20 cellular contexts compared by ENCODE assay signal in the genomic region with DNA sequence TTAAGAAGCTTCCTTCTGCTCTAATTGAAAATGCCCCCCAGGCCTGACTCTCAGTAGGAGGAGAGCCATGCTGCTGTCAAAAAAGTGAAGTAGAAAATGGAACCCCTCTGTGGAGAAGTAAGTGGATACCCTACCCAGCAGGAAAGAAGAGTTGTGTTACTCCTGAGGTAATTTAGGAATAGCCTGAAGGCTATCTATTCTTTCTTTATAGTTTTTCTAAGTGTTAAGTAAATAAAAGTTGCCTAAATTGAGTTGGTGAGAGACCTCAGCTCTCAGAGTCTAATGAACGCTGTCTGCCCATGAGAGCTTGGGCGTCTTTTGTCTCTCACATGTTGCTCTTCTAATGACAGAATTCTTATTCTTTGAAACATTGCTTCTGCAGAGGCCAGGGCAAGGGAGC.
"Had no signal": no experiment of that assay in that cellular context is flagged by ENCODE, and none has a peak within 500 bp of the region (broad histone marks: within the 10 kb centered on the region; RNA-seq: fewer than 3 reads in every experiment).

No MANE protein-coding gene starts in this region.

- DNase-seq: effector CD4-positive, alpha-beta T cell; endodermal cell; erythroblast; foreskin keratinocyte; head of caudate nucleus; hypothalamus; kidney glomerular epithelial cell; mucosa of descending colon; natural killer cell; nucleus accumbens; ovary; right cardiac atrium; small intestine; stimulated activated CD4-positive, alpha-beta T cell treated with anti-CD3 and anti-CD28 coated beads, Interleukin-12 subunit alpha, Interleukin-12 subunit beta, amount 100 ng/mL, for 4 hours; stimulated activated naive CD4-positive, alpha-beta T cell; trophoblast cell had no signal

- H3K4me3 Mint-ChIP-seq: endodermal cell, natural killer cell, neural progenitor cell had no signal

- ATAC-seq: foreskin keratinocyte, mucosa of descending colon, natural killer cell, right cardiac atrium had no signal

- H3K27ac ChIP-seq: coronary artery, foreskin keratinocyte, neural progenitor cell, ovary had no signal

- H3K9ac ChIP-seq: neural progenitor cell had no signal

- H3K36me3 Mint-ChIP-seq: natural killer cell, neural progenitor cell had no signal

- H3K27me3 ChIP-seq: foreskin keratinocyte, neural progenitor cell, ovary had no signal

- H3K36me3 ChIP-seq: neural progenitor cell, ovary had no signal

- H3K9me3 ChIP-seq: mucosa of descending colon, ovary had no signal

- H3K4me1 Mint-ChIP-seq: endodermal cell, natural killer cell had no signal

- H3K27ac Mint-ChIP-seq: endodermal cell, natural killer cell, neural progenitor cell had no signal

- FAIRE-seq: endothelial cell of umbilical vein, islet of Langerhans, small intestine had no signal

- H3K4me3 ChIP-seq: coronary artery, mucosa of descending colon, neural progenitor cell, ovary had no signal
